1 cellular context compared by ENCODE assay signal in genomic region chr3:126743350-126743749, GRCh38.
TF ChIP-seq lines count a peak whose summit lies in the region.

No MANE protein-coding gene starts in this region.

TF ChIP-seq in SK-N-SH, 30 proteins besides CTCF, POLR2A, EP300 and RAD21 (continued from another document):
- TF ChIP-seq SMC3 (IDR thresholded peaks at IDR 0.05; ENCODE audit: low read depth, low read length) = no peak
